Comparison of ENCODE assay signal across 8 cellular contexts in the genomic region with DNA sequence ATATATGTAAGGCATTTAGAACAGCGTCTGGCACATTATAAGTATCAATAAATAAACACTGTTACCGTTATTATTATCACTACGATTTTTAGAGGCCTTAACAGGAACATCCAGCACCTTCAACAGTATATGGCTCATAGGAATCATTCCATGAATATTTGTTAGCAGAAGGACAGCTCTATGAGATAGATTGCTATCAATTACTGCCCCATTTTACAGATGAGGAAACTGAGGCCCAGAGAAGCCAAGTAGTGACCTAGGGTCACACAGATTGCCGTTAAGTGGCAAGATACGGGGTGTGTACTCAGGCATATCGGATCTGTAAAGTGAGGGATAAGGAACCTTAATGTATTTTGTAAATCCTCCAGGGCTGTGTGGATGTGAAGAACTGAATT. TPM values are rescaled to one million over a fixed set of nuclear protein-coding genes. Genes with fewer than 3 reads are reported as not detected.
DNase-seq lines count a peak whose midpoint lies in the region; ATAC-seq, FAIRE-seq and TF ChIP-seq lines count a peak whose summit lies in the region.

No MANE protein-coding gene starts in this region.

- H3K27me3 ChIP-seq in GM06990 (replicated peaks; ENCODE audit: control insufficient read depth, insufficient read depth, low read length) (no peaks in the 10 kb centered on the region), SU-DHL-6 (ENCODE audit: low read length) (no peaks in the 10 kb centered on the region), fibroblast of lung (ENCODE audit: control insufficient read depth, insufficient read depth, low read length) (no peaks in the 10 kb centered on the region), psoas muscle (ENCODE audit: insufficient read depth in 3 of 3, low read length in 2 of 3) (no peaks in the 10 kb centered on the region)

- TF ChIP-seq POLR2A in GM12892 (IDR thresholded peaks at IDR 0.05; ENCODE audit: low read depth, low read length), result no peak

- H3K9me2 ChIP-seq in SU-DHL-6 (replicated peaks; ENCODE audit: insufficient read depth, low read length), result no peaks in the 10 kb centered on the region

- 57 to 59% (median 57%) methylated on average over 6 of the region's 6 CpGs for WGBS in psoas muscle, 3 donors

- FAIRE-seq in GM12892 (lab: Jason Lieb, UNC), result no peak

- H3K4me3 ChIP-seq in GM06990 (replicated peaks; ENCODE audit: low read depth, low read length), result peak overlapping the region; percentile 89
- peak overlapping the region; percentile 63 for H3K4me3 ChIP-seq in SU-DHL-6 (ENCODE audit: insufficient read depth, low read length, poor library complexity, severe bottlenecking)
- H3K4me3 ChIP-seq in fibroblast of lung (replicated peaks in 1 of 4; ENCODE audit: control extremely low read depth in 1 of 4, insufficient read depth in 1 of 4, low read depth in 3 of 4, low read length in 4 of 4), result peak overlapping the region; percentile 42 to 81 (median 52)
- H3K4me3 ChIP-seq in psoas muscle, result peak overlapping the region; percentile 72

- H3K27ac ChIP-seq in SU-DHL-6 (ENCODE audit: low read depth, low read length) (peak overlapping the region; percentile 20), fibroblast of lung (ENCODE audit: insufficient read depth, low read length) (no peak overlapping the region), psoas muscle (peak overlapping the region; percentile 88)

- H3K4me1 ChIP-seq in fibroblast of lung (ENCODE audit: control insufficient read depth, extremely low read depth, insufficient read depth, low read length) (peaks cover 3% of the 10 kb centered on the region), psoas muscle (peaks cover 18% of the 10 kb centered on the region)

- H3K36me3 ChIP-seq in GM06990 (ENCODE audit: control insufficient read depth, insufficient read depth, low read length), result peaks cover 2% of the 10 kb centered on the region; the same call in 1 of the 2 replicates
- 0 out of 2 replicates have a peak, but pooled peaks cover 4% of the 10 kb centered on the region for H3K36me3 ChIP-seq in SU-DHL-6 (ENCODE audit: low read length)
- peaks cover 3% of the 10 kb centered on the region for H3K36me3 ChIP-seq in fibroblast of lung (ENCODE audit: control insufficient read depth, insufficient read depth, low read length)
- peaks cover 0 to 24% of the 10 kb centered on the region in 2 donors for H3K36me3 ChIP-seq in psoas muscle (ENCODE audit: insufficient read depth in 1 of 2, low read depth in 1 of 2)

- ATAC-seq in psoas muscle (no peak), GM18873 (IDR thresholded peaks at IDR 0.05; ENCODE audit: low FRiP score, unreplicated experiment) (no peak)

- no peak for TF ChIP-seq CTCF in GM06990 (IDR thresholded peaks at IDR 0.05; ENCODE audit: insufficient read depth, low read length, poor library complexity, severe bottlenecking)
- no peak for TF ChIP-seq CTCF in SU-DHL-6 (IDR thresholded peaks at IDR 0.05; ENCODE audit: insufficient read depth, low read length, poor library complexity, severe bottlenecking)
- TF ChIP-seq CTCF in fibroblast of lung (conservative IDR thresholded peaks at IDR 0.05 in 1 of 2, IDR thresholded peaks at IDR 0.05 in 1 of 2; ENCODE audit: low read depth in 1 of 2, low read length in 2 of 2), result no peak
- TF ChIP-seq CTCF in psoas muscle (IDR thresholded peaks at IDR 0.05), result no peak

- intact Hi-C loops in psoas muscle (cut with DNase I), result loop anchor here (5.0 to 10.0 kb wide), 3 partner anchors 46 to 193 kb away; no protein-coding TSS in a partner anchor

- H3K9ac ChIP-seq in SU-DHL-6 (ENCODE audit: low read length) (peak overlapping the region; percentile 68), fibroblast of lung (ENCODE audit: insufficient read depth, low read length) (peak overlapping the region; percentile 13)

- H3K79me2 ChIP-seq in SU-DHL-6 (ENCODE audit: insufficient read depth, low read length) (peaks cover 32% of the 10 kb centered on the region), fibroblast of lung (ENCODE audit: control insufficient read depth, insufficient read depth, low read length) (peaks cover 33% of the 10 kb centered on the region)

- no peak for DNase-seq in GM06990 (ENCODE audit: extremely low read depth, insufficient read length)
- DNase-seq in fibroblast of lung (ENCODE audit: low read depth in 2 of 2), result no peak
- no peak for DNase-seq in psoas muscle
- DNase-seq in GM12892 (ENCODE audit: insufficient read length), result no peak
- DNase-seq in amniotic stem cell (lab: John Stamatoyannopoulos, UW), result no peak
- no peak for DNase-seq in T1000 (lab: John Stamatoyannopoulos, UW)

- no peaks in the 10 kb centered on the region for H4K20me1 ChIP-seq in SU-DHL-6 (ENCODE audit: low read depth, low read length)
- no peaks in the 10 kb centered on the region for H4K20me1 ChIP-seq in fibroblast of lung (ENCODE audit: control insufficient read depth, extremely low read depth, insufficient read depth, low read length)

- peaks cover 9% of the 10 kb centered on the region; the same call in 1 of the 2 replicates for H3F3A ChIP-seq in SU-DHL-6 (ENCODE audit: insufficient read depth)

- peak overlapping the region; percentile 74 for H2AFZ ChIP-seq in SU-DHL-6 (ENCODE audit: low read depth, low read length, severe bottlenecking)
- peak overlapping the region; percentile 94 for H2AFZ ChIP-seq in fibroblast of lung (ENCODE audit: low read length)

- H3K9me3 ChIP-seq in SU-DHL-6 (ENCODE audit: insufficient read depth, low read length) (no peaks in the 10 kb centered on the region), fibroblast of lung (ENCODE audit: control insufficient read depth, insufficient read depth, low read depth, low read length) (no peaks in the 10 kb centered on the region), psoas muscle (no peaks in the 10 kb centered on the region)

- H3K4me2 ChIP-seq in SU-DHL-6 (ENCODE audit: low read depth, low read length, poor library complexity, severe bottlenecking) (peak overlapping the region; percentile 86), fibroblast of lung (ENCODE audit: extremely low read depth, insufficient read depth, low read length) (peak overlapping the region; percentile 79)

RNA-seq across cellular contexts. Expression of a gene that starts 0.5 kb away (rescaled TPM):
- total RNA-seq in fibroblast of lung (38.8 and 73.5 TPM in 2 replicates), psoas muscle (10 to 100 TPM; 20.1 to 34.0 (median 25.5) TPM)
- polyA plus RNA-seq in fibroblast of lung (77.7 and 98.1 TPM in 2 replicates), psoas muscle (100 to 1,000 TPM in 1 of 3 donors, 10 to 100 TPM in 2; 50.9 to 131 (median 57.5) TPM)
- 109 and 140 TPM in 2 replicates for polyA plus RNA-seq in fibroblast of lung (2012)
- polyA minus RNA-seq in fibroblast of lung (ENCODE audit: low replicate concordance), result 21.3 and 34.2 TPM in 2 replicates
- 34.6 TPM for polyA plus RNA-seq in GM12892 (2012; ENCODE audit: missing spikeins)

RNA-seq across cellular contexts. Expression of a gene that starts 29.4 kb away (rescaled TPM):
- total RNA-seq in fibroblast of lung, result 0.17 and 0.26 TPM in 2 replicates
- polyA plus RNA-seq in fibroblast of lung, result 0.36 and 0.55 TPM in 2 replicates
- 0.29 and 0.47 TPM in 2 replicates for polyA plus RNA-seq in fibroblast of lung (2012)
- 2.6 and 3.3 TPM in 2 replicates for polyA minus RNA-seq in fibroblast of lung (ENCODE audit: low replicate concordance)
- total RNA-seq in psoas muscle, result 1 to 10 TPM; 1.1 to 3.3 (median 3.0) TPM
- 1 to 10 TPM in 1 of 3 donors, under 1 TPM in 2; 0.67 to 1.6 (median 0.70) TPM for polyA plus RNA-seq in psoas muscle
- polyA plus RNA-seq in GM12892 (2012; ENCODE audit: missing spikeins), result not detected

RNA-seq across cellular contexts. Expression of a gene that starts 30.3 kb away (rescaled TPM):
- total RNA-seq in fibroblast of lung (3.9 and 7.9 TPM in 2 replicates), psoas muscle (under 1 TPM; 0.36 to 0.66 (median 0.63) TPM)
- polyA plus RNA-seq in fibroblast of lung (2.7 and 4.4 TPM in 2 replicates), psoas muscle (under 1 TPM; 0.39 to 0.79 (median 0.79) TPM)
- polyA plus RNA-seq in fibroblast of lung (2012), result 2.3 and 4.3 TPM in 2 replicates
- polyA minus RNA-seq in fibroblast of lung (ENCODE audit: low replicate concordance), result 5.5 and 13.2 TPM in 2 replicates
- polyA plus RNA-seq in GM12892 (2012; ENCODE audit: missing spikeins), result 2.7 TPM
